Comparison of ENCODE assay signal across 8 cellular contexts in the genomic region with DNA sequence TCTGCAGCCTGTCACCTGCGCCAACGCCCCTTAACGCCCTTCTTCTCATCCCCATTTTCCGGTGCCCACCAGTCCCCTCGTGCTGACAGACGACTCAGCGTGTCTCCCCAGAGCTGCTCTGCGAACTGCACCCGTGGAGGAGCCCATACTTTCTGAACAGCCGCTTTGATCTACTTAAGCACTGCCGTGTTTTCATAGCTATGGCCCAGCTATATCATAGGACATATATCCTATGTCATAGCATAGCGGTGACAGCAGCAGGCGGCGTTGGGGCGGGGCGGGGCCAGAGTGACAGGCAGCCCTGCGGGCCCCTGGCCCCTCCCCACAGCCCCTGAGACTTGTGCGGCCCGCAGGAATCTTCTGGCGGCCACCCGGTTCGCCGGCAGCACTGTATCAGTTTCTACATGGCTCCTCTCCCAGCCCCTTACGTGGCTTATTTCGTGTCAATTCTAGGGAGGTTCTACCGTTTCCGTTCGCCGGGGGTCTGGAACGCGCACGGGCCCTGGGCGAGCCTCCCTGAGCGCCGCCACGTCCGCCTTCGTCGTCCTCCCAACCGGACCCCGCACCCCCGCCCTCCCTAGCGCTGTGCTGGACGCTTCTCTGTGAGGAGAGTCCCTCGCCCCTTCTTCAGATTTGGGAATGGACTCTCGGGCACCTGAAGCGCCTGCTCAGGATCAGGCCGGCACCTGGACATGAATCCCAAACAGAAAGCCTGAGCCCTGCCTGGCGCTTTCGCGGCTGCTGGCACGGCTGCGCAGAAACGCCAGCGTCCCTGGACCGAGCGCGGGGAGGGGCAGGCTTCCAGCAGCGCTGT. TPM values are rescaled to one million over a fixed set of nuclear protein-coding genes. Genes with fewer than 3 reads are reported as not detected.
DNase-seq lines count a peak whose midpoint lies in the region; ATAC-seq and TF ChIP-seq lines count a peak whose summit lies in the region.

No MANE protein-coding gene starts in this region.

- intact Hi-C loops in CD4-positive, alpha-beta T cell (cut with DNase I, micrococcal nuclease) = no loop called here

- no peak overlapping the region for H2BK5ac ChIP-seq in mesendoderm (ENCODE audit: low read length)

- WGBS in mesendoderm (ENCODE audit: extremely low coverage, insufficient coverage, low lambda C conversion rate) = no CpG with 5 or more reads among the region's 59 CpGs

- CTCF ChIA-PET in CD4-positive, alpha-beta T cell (lab: Charles Lee) = no interaction called here

- no peaks in the 10 kb centered on the region for H3K9me3 Mint-ChIP-seq in CD4-positive, alpha-beta T cell

- H3K36me3 Mint-ChIP-seq in CD4-positive, alpha-beta T cell (ENCODE audit: low read depth) = no peaks in the 10 kb centered on the region

- DNase-seq in CD4-positive, alpha-beta T cell = peak in 9 of 10 experiments; percentile 30 to 65 (median 52)
- DNase-seq in NCI-H82 treated with DMSO at 0.1 percent for 48 hours (lab: John Stamatoyannopoulos, UW; ENCODE audit: unreplicated experiment) (peak; percentile 31), mesendoderm (peak; percentile 73)
- DNase-seq in activated CD8-positive, alpha-beta memory T cell treated with anti-CD3 and anti-CD28 coated beads for 24 hours = peak; percentile 85
- peak; percentile 60 to 66 for DNase-seq in stimulated activated CD8-positive, alpha-beta memory T cell treated with anti-CD3 and anti-CD28 coated beads, Interleukin-2, amount 100 ng/mL, for 48 hours (ENCODE audit: low read depth in 2 of 2)

- POLR2A ChIA-PET in CD4-positive, alpha-beta T cell (lab: Charles Lee) = interaction anchor here (1.5 to 1.7 kb wide), 2 partner anchors 12 to 49 kb away, joined by 7 read pairs; partner anchors contain the start of gene IMP4

- no peaks in the 10 kb centered on the region for H3K79me1 ChIP-seq in mesendoderm (ENCODE audit: low read length)

- no peak overlapping the region for H2AK5ac ChIP-seq in mesendoderm (ENCODE audit: low read length)

- peaks cover 13% of the 10 kb centered on the region for H3K4me1 Mint-ChIP-seq in CD4-positive, alpha-beta T cell (ENCODE audit: low read depth)

- no peak overlapping the region for H4K5ac ChIP-seq in mesendoderm (ENCODE audit: low read length)

- no peak overlapping the region for H3K27ac ChIP-seq in CD4-positive, alpha-beta T cell (ENCODE audit: low read depth, low read length)
- no peak overlapping the region for H3K27ac ChIP-seq in mesendoderm (ENCODE audit: low read depth, low read length)

- H3K4me1 ChIP-seq in endocrine pancreas (ENCODE audit: control insufficient read depth, insufficient read depth, low read length) = no peaks in the 10 kb centered on the region
- peaks cover 2% of the 10 kb centered on the region for H3K4me1 ChIP-seq in mesendoderm (ENCODE audit: control insufficient read depth, low read depth, low read length)

- peak overlapping the region; percentile 55 for H3K27ac Mint-ChIP-seq in CD4-positive, alpha-beta T cell

- no peaks in the 10 kb centered on the region for H3K79me2 ChIP-seq in mesendoderm (ENCODE audit: control insufficient read depth, insufficient read depth, low read length)

- no peak for TF ChIP-seq CTCF in CD4-positive, alpha-beta T cell (IDR thresholded peaks at IDR 0.05)

- no peak overlapping the region for H3K23ac ChIP-seq in mesendoderm (ENCODE audit: low read length)

- no peak overlapping the region for H2BK15ac ChIP-seq in mesendoderm (replicated peaks; ENCODE audit: low read depth)

- H3K18ac ChIP-seq in mesendoderm (ENCODE audit: low read length) = peak overlapping the region; percentile 36

- peak overlapping the region; percentile 87 for H3K4me3 Mint-ChIP-seq in CD4-positive, alpha-beta T cell

- H3K9ac ChIP-seq in endocrine pancreas (ENCODE audit: control insufficient read depth, insufficient read depth, low read length) = peak overlapping the region; percentile 75
- H3K9ac ChIP-seq in mesendoderm (ENCODE audit: low read length) = peak overlapping the region; percentile 74

- H3K56ac ChIP-seq in mesendoderm (ENCODE audit: low read length) = peak overlapping the region; percentile 90

- peak overlapping the region; percentile 90 for H3K4me2 ChIP-seq in mesendoderm (ENCODE audit: low read length)

- H3K27me3 Mint-ChIP-seq in CD4-positive, alpha-beta T cell = peaks cover 21% of the 10 kb centered on the region

- no peaks in the 10 kb centered on the region for H3K36me3 ChIP-seq in endocrine pancreas (ENCODE audit: control insufficient read depth, insufficient read depth, low read length)
- no peaks in the 10 kb centered on the region for H3K36me3 ChIP-seq in mesendoderm (ENCODE audit: control insufficient read depth, insufficient read depth, low read length)

- peak; percentile 95 for ATAC-seq in CD4-positive, alpha-beta T cell (ENCODE audit: poor library complexity)
- ATAC-seq in GM19395 (IDR thresholded peaks at IDR 0.05; ENCODE audit: unreplicated experiment) = peak; percentile 85
- ATAC-seq in HG03460 (IDR thresholded peaks at IDR 0.05; ENCODE audit: unreplicated experiment) = peak; percentile 89

- H3K4me3 ChIP-seq in endocrine pancreas (ENCODE audit: control insufficient read depth, insufficient read depth, low read length) = peak overlapping the region; percentile 44
- H3K4me3 ChIP-seq in mesendoderm (ENCODE audit: low read length) = peak overlapping the region; percentile 53

- no peaks in the 10 kb centered on the region for H3K9me3 ChIP-seq in CD4-positive, alpha-beta T cell (ENCODE audit: control insufficient read depth, low read length)
- no peaks in the 10 kb centered on the region for H3K9me3 ChIP-seq in endocrine pancreas (ENCODE audit: control insufficient read depth, low read length)

- no peak overlapping the region for H2BK120ac ChIP-seq in mesendoderm (ENCODE audit: low read depth, low read length)

- no peaks in the 10 kb centered on the region for H3K27me3 ChIP-seq in CD4-positive, alpha-beta T cell (ENCODE audit: control insufficient read depth, insufficient read depth, low read length)
- no peaks in the 10 kb centered on the region for H3K27me3 ChIP-seq in endocrine pancreas (ENCODE audit: control insufficient read depth, insufficient read depth, low read length)
- H3K27me3 ChIP-seq in mesendoderm (ENCODE audit: insufficient read depth, low read length, poor library complexity) = no peaks in the 10 kb centered on the region

- H3K4ac ChIP-seq in mesendoderm (ENCODE audit: low read depth, low read length) = no peak overlapping the region

- H4K8ac ChIP-seq in mesendoderm (ENCODE audit: low read depth, low read length) = no peak overlapping the region

RNA-seq across cellular contexts. Expression of gene PTPN18, which starts 35.4 kb away (rescaled TPM):
- 10 to 100 TPM; 27.6 to 27.8 TPM for total RNA-seq in CD4-positive, alpha-beta T cell
- 9.1 TPM for polyA plus RNA-seq in mesendoderm (2013, experiment 1 of 2)
- polyA plus RNA-seq in mesendoderm (2013, experiment 2 of 2) = 9.1 TPM

RNA-seq across cellular contexts. Expression of gene IMP4, which starts 48.6 kb away (rescaled TPM):
- 10 to 100 TPM; 81.7 to 88.1 TPM for total RNA-seq in CD4-positive, alpha-beta T cell
- 106 TPM for polyA plus RNA-seq in mesendoderm (2013, experiment 1 of 2)
- polyA plus RNA-seq in mesendoderm (2013, experiment 2 of 2) = 114 TPM

Comparison
In these comparisons a context has a peak if more than half of its experiments do, and no peak if none do; other contexts are left out.
1. DNase-seq: peak in every context shown above with its lines; median percentile 85 in activated CD8-positive, alpha-beta memory T cell treated with anti-CD3 and anti-CD28 coated beads for 24 hours; 73 in mesendoderm; 63 in stimulated activated CD8-positive, alpha-beta memory T cell treated with anti-CD3 and anti-CD28 coated beads, Interleukin-2, amount 100 ng/mL, for 48 hours; 52 in CD4-positive, alpha-beta T cell; 31 in NCI-H82 treated with DMSO at 0.1 percent for 48 hours.